ENCODE assay signal across 1 cellular context in genomic region chrX:153685751-153686676, GRCh38.
TF ChIP-seq lines count a peak whose summit lies in the region.

No MANE protein-coding gene starts in this region.

TF ChIP-seq in K562, 482 proteins besides CTCF, POLR2A, EP300 and RAD21 (continued from another document):
- TF ChIP-seq RREB1 (CRISPR knock-in tag; IDR thresholded peaks at IDR 0.05) (no peak), MED1 (CRISPR knock-in tag; IDR thresholded peaks at IDR 0.05; ENCODE audit: borderline replicate concordance) (no peak), ZBED1 (IDR thresholded peaks at IDR 0.05) (no peak), KLF1 (tag; IDR thresholded peaks at IDR 0.05) (no peak), SLC30A9 (CRISPR knock-in tag; IDR thresholded peaks at IDR 0.05) (no peak), ZNF146 (CRISPR knock-in tag; IDR thresholded peaks at IDR 0.05; ENCODE audit: unreplicated experiment) (no peak), SMAD4 (CRISPR knock-in tag; conservative IDR thresholded peaks at IDR 0.05) (no peak), HDAC3 (IDR thresholded peaks at IDR 0.05; ENCODE audit: borderline replicate concordance, partially characterized antibody) (no peak), CCNT2 (IDR thresholded peaks at IDR 0.05; ENCODE audit: borderline replicate concordance, extremely low read depth, insufficient read length, low read depth, low read length) (no peak), JUND (IDR thresholded peaks at IDR 0.05; ENCODE audit: borderline replicate concordance, low read depth, low read length) (peak; percentile 59), JUND (tag; IDR thresholded peaks at IDR 0.05; ENCODE audit: borderline replicate concordance, low read depth, low read length) (peak; percentile 69; the same call in 2 of the 3 replicates), SIRT6 (IDR thresholded peaks at IDR 0.05; ENCODE audit: low read depth, low read length) (no peak), TAF15 (IDR thresholded peaks at IDR 0.05; ENCODE audit: low read depth, low read length) (no peak), SNAPC5 (CRISPR knock-in tag; IDR thresholded peaks at IDR 0.05) (no peak), LCOR (CRISPR knock-in tag; IDR thresholded peaks at IDR 0.05) (no peak), ATF3 (IDR thresholded peaks at IDR 0.05) (peak; percentile 80), ATF3 (CRISPR knock-in tag; conservative IDR thresholded peaks at IDR 0.05) (no peak), SMARCB1 (IDR thresholded peaks at IDR 0.05; ENCODE audit: insufficient read length, low read depth) (no peak), ETV5 (CRISPR knock-in tag; IDR thresholded peaks at IDR 0.05; ENCODE audit: low read depth) (no peak), ZNF23 (CRISPR knock-in tag; IDR thresholded peaks at IDR 0.05) (no peak), POLR2G (IDR thresholded peaks at IDR 0.05; ENCODE audit: low read depth, low read length) (peak; percentile 55), RNF2 (IDR thresholded peaks at IDR 0.05) (no peak), C11orf30 (IDR thresholded peaks at IDR 0.05; ENCODE audit: low read depth) (no peak), CHD4 (IDR thresholded peaks at IDR 0.05; ENCODE audit: insufficient read depth, insufficient replicate concordance, low read depth, low read length, poor library complexity, severe bottlenecking) (no peak), ARID1B (IDR thresholded peaks at IDR 0.05) (no peak), CBX3 (IDR thresholded peaks at IDR 0.05; ENCODE audit: borderline replicate concordance in 1 of 2, low read length in 2 of 2) (no peak), ZNF639 (CRISPR knock-in tag; conservative IDR thresholded peaks at IDR 0.05 in 1 of 2, IDR thresholded peaks at IDR 0.05 in 1 of 2) (no peak), MBD2 (IDR thresholded peaks at IDR 0.05; ENCODE audit: borderline replicate concordance, low read depth) (no peak), TAF7 (tag; IDR thresholded peaks at IDR 0.05) (no peak), ZZZ3 (IDR thresholded peaks at IDR 0.05) (no peak), RBM17 (IDR thresholded peaks at IDR 0.05; ENCODE audit: borderline replicate concordance, low read depth, low read length) (no peak), RBBP5 (IDR thresholded peaks at IDR 0.05; ENCODE audit: borderline replicate concordance, insufficient read depth, low read length, poor library complexity, severe bottlenecking) (no peak), E2F3 (CRISPR knock-in tag; IDR thresholded peaks at IDR 0.05) (no peak), MYBL2 (IDR thresholded peaks at IDR 0.05; ENCODE audit: low read depth) (no peak), MYBL2 (CRISPR knock-in tag; IDR thresholded peaks at IDR 0.05; ENCODE audit: borderline replicate concordance) (no peak), ZNF589 (CRISPR knock-in tag; IDR thresholded peaks at IDR 0.05; ENCODE audit: low read depth) (0 out of 2 replicates have a peak, but pooled peaks have one; percentile 40), ATF6 (CRISPR knock-in tag; IDR thresholded peaks at IDR 0.05) (no peak), TFAM (CRISPR knock-in tag; conservative IDR thresholded peaks at IDR 0.05) (no peak), ATF1 (CRISPR knock-in tag; IDR thresholded peaks at IDR 0.05) (no peak), ATF1 (tag; IDR thresholded peaks at IDR 0.05) (peak; percentile 81), NFXL1 (CRISPR knock-in tag; IDR thresholded peaks at IDR 0.05) (no peak), PTTG1 (tag; IDR thresholded peaks at IDR 0.05; ENCODE audit: low read depth) (no peak), NFE2 (IDR thresholded peaks at IDR 0.05; ENCODE audit: low read depth) (no peak), MLLT1 (IDR thresholded peaks at IDR 0.05) (peak in 1 of 2 experiments; percentile 56; a peak in 1 of 4 replicates), CHCHD3 (CRISPR knock-in tag; IDR thresholded peaks at IDR 0.05) (no peak), PHF21A (IDR thresholded peaks at IDR 0.05; ENCODE audit: borderline replicate concordance, low read depth) (no peak)
- TF ChIP-seq, protein P1, sequence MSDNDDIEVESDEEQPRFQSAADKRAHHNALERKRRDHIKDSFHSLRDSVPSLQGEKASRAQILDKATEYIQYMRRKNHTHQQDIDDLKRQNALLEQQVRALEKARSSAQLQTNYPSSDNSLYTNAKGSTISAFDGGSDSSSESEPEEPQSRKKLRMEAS (CRISPR knock-in tag; IDR thresholded peaks at IDR 0.05), result no peak
- TF ChIP-seq, protein P2, sequence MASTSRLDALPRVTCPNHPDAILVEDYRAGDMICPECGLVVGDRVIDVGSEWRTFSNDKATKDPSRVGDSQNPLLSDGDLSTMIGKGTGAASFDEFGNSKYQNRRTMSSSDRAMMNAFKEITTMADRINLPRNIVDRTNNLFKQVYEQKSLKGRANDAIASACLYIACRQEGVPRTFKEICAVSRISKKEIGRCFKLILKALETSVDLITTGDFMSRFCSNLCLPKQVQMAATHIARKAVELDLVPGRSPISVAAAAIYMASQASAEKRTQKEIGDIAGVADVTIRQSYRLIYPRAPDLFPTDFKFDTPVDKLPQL (IDR thresholded peaks at IDR 0.05; ENCODE audit: extremely low read depth, insufficient read length), result no peak
- TF ChIP-seq, protein P3, sequence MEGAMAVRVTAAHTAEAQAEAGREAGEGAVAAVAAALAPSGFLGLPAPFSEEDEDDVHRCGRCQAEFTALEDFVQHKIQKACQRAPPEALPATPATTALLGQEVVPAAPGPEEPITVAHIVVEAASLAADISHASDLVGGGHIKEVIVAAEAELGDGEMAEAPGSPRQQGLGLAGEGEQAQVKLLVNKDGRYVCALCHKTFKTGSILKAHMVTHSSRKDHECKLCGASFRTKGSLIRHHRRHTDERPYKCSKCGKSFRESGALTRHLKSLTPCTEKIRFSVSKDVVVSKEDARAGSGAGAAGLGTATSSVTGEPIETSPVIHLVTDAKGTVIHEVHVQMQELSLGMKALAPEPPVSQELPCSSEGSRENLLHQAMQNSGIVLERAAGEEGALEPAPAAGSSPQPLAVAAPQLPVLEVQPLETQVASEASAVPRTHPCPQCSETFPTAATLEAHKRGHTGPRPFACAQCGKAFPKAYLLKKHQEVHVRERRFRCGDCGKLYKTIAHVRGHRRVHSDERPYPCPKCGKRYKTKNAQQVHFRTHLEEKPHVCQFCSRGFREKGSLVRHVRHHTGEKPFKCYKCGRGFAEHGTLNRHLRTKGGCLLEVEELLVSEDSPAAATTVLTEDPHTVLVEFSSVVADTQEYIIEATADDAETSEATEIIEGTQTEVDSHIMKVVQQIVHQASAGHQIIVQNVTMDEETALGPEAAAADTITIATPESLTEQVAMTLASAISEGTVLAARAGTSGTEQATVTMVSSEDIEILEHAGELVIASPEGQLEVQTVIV (CRISPR knock-in tag; IDR thresholded peaks at IDR 0.05; ENCODE audit: borderline replicate concordance), result no peak
- TF ChIP-seq, protein P4, sequence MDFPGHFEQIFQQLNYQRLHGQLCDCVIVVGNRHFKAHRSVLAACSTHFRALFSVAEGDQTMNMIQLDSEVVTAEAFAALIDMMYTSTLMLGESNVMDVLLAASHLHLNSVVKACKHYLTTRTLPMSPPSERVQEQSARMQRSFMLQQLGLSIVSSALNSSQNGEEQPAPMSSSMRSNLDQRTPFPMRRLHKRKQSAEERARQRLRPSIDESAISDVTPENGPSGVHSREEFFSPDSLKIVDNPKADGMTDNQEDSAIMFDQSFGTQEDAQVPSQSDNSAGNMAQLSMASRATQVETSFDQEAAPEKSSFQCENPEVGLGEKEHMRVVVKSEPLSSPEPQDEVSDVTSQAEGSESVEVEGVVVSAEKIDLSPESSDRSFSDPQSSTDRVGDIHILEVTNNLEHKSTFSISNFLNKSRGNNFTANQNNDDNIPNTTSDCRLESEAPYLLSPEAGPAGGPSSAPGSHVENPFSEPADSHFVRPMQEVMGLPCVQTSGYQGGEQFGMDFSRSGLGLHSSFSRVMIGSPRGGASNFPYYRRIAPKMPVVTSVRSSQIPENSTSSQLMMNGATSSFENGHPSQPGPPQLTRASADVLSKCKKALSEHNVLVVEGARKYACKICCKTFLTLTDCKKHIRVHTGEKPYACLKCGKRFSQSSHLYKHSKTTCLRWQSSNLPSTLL (IDR thresholded peaks at IDR 0.05), result no peak
- TF ChIP-seq, protein P5, sequence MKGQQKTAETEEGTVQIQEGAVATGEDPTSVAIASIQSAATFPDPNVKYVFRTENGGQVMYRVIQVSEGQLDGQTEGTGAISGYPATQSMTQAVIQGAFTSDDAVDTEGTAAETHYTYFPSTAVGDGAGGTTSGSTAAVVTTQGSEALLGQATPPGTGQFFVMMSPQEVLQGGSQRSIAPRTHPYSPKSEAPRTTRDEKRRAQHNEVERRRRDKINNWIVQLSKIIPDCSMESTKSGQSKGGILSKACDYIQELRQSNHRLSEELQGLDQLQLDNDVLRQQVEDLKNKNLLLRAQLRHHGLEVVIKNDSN (CRISPR knock-in tag; IDR thresholded peaks at IDR 0.05), result no peak
